In the genomic region with DNA sequence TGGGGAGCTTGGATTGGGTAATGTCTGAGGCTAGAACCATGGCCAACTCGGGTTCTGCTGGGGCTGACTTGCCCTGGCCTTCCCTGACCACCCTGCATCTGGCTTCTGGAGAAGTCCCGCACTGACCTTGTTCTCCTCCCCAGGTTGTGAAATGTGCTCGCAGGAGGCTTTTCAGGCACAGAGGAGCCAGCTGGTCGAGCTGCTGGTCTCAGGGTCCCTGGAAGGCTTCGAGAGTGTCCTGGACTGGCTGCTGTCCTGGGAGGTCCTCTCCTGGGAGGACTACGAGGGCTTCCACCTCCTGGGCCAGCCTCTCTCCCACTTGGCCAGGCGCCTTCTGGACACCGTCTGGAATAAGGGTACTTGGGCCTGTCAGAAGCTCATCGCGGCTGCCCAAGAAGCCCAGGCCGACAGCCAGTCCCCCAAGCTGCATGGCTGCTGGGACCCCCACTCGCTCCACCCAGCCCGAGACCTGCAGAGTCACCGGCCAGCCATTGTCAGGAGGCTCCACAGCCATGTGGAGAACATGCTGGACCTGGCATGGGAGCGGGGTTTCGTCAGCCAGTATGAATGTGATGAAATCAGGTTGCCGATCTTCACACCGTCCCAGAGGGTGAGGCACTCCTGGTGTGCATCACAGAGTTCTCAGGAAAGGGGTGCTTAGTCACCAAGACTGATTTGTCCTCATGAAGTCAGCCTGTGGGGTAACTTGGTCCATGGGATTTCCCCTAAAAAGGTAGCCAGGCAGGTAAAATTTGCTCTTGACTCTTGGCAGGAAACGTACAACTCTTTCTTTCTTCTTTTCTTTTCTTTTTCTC, we compare ENCODE assay signal across 10 cellular contexts. TPM values are rescaled to one million over a fixed set of nuclear protein-coding genes. Genes with fewer than 3 reads are reported as not detected.
DNase-seq lines count a peak whose midpoint lies in the region; ATAC-seq and TF ChIP-seq lines count a peak whose summit lies in the region.
"Had no signal": no experiment of that assay in that cellular context is flagged by ENCODE, and none has a peak within 500 bp of the region (broad histone marks: within the 10 kb centered on the region; RNA-seq: fewer than 3 reads in every experiment).

No MANE protein-coding gene starts in this region.

- 77 to 79% methylated on average over 19 of the region's 19 CpGs for WGBS in esophagus, 2 donors

- intact Hi-C loops in ascending aorta (cut with DNase I) = no loop called here

- H3K36me3 ChIP-seq in esophagus (ENCODE audit: control insufficient read depth in 2 of 2, insufficient read depth in 2 of 2, low read length in 1 of 2) (no peaks in the 10 kb centered on the region), ascending aorta (no peaks in the 10 kb centered on the region)

- peak; percentile 95 for DNase-seq in HPDE6-E6E7 (ENCODE audit: extremely low spot score)
- DNase-seq in activated CD4-positive, alpha-beta T cell treated with anti-CD3 and anti-CD28 coated beads for 48 hours = peak; percentile 87
- peak; percentile 60 to 61 for DNase-seq in stimulated activated CD4-positive, alpha-beta T cell treated with anti-CD3 and anti-CD28 coated beads, Interleukin-2, amount 100 ng/mL, for 48 hours
- DNase-seq in NCI-H526 (lab: John Stamatoyannopoulos, UW) = no peak
- DNase-seq in ascending aorta (ENCODE audit: low spot score in 2 of 2) = no peak
- no peak for DNase-seq in GM13977 (ENCODE audit: low spot score)
- DNase-seq: GOT3 had no signal

- no peaks in the 10 kb centered on the region for H3K27me3 ChIP-seq in esophagus (ENCODE audit: control insufficient read depth in 1 of 2, insufficient read depth in 2 of 2, low read length in 2 of 2)
- H3K27me3 ChIP-seq in ascending aorta = no peaks in the 10 kb centered on the region

- peaks cover 15 to 32% of the 10 kb centered on the region in 2 donors for H3K4me1 ChIP-seq in esophagus (ENCODE audit: control insufficient read depth in 2 of 2, insufficient read depth in 2 of 2, low read length in 1 of 2)
- peaks cover 0 to 17% of the 10 kb centered on the region in 2 donors for H3K4me1 ChIP-seq in ascending aorta

- H3K4me3 ChIP-seq in esophagus (ENCODE audit: low read depth in 1 of 2, low read length in 2 of 2) (no peak overlapping the region), ascending aorta (no peak overlapping the region)

- ATAC-seq in GM18858 (IDR thresholded peaks at IDR 0.05; ENCODE audit: unreplicated experiment) = no peak

- H3K9me3 ChIP-seq in esophagus (ENCODE audit: control insufficient read depth in 2 of 2, insufficient read depth in 1 of 2, low read depth in 1 of 2, low read length in 1 of 2) (peaks cover 0 to 2% of the 10 kb centered on the region in 2 donors), ascending aorta (peaks cover 0 to 10% of the 10 kb centered on the region in 2 donors)

- in situ Hi-C loops in GM13977 (cut with MboI; ENCODE audit: low pct_unique_long_range_greater_than_20kb, low sequenced_read_pairs, unreplicated experiment) = no loop called here

- H3K27ac ChIP-seq in esophagus (ENCODE audit: low read depth in 2 of 2, low read length in 1 of 2) (peak overlapping the region; percentile 87 to 97), ascending aorta (no peak overlapping the region)
- H3K27ac ChIP-seq: parathyroid adenoma had no signal

- TF ChIP-seq CTCF in ascending aorta (IDR thresholded peaks at IDR 0.05) (no peak), GM13977 (IDR thresholded peaks at IDR 0.05; ENCODE audit: extremely low read depth, insufficient read depth, missing control alignments) (no peak)

RNA-seq across cellular contexts. Expression of a gene that starts 6.1 kb away (rescaled TPM):
- 10 to 100 TPM in 1 of 2 donors, 1 to 10 TPM in 1; 6.2 to 11.0 TPM for polyA plus RNA-seq in esophagus
- total RNA-seq in ascending aorta = 3.8 TPM

RNA-seq across cellular contexts. Expression of a gene that starts 18.4 kb away (rescaled TPM):
- under 1 TPM; 0.43 to 0.75 TPM for polyA plus RNA-seq in esophagus
- 3.2 TPM for total RNA-seq in ascending aorta

RNA-seq across cellular contexts. Expression of a gene that starts 42.3 kb away (rescaled TPM):
- 10 to 100 TPM; 11.6 to 12.1 TPM for polyA plus RNA-seq in esophagus
- 33.2 TPM for total RNA-seq in ascending aorta

Comparison
In these comparisons a context has a peak if more than half of its experiments do, and no peak if none do; other contexts are left out.
1. DNase-seq: peak in HPDE6-E6E7 (single experiment), activated CD4-positive, alpha-beta T cell treated with anti-CD3 and anti-CD28 coated beads for 48 hours (single experiment) and stimulated activated CD4-positive, alpha-beta T cell treated with anti-CD3 and anti-CD28 coated beads, Interleukin-2, amount 100 ng/mL, for 48 hours (2 of 2); none in NCI-H526 (0 of 2), ascending aorta (0 of 2) and GM13977 (single experiment).
2. H3K27ac ChIP-seq: peak in esophagus (2 of 2); none in ascending aorta (0 of 2).